In genomic region chr7:17247357-17247756, GRCh38 we compare ENCODE assay signal across 32 cellular contexts.
"Had no signal": no experiment of that assay in that cellular context is flagged by ENCODE, and none has a peak within 500 bp of the region (broad histone marks: within the 10 kb centered on the region; RNA-seq: fewer than 3 reads in every experiment).

No MANE protein-coding gene starts in this region.

- DNase-seq: kidney glomerular epithelial cell; left colon; left lung; lower lobe of right lung; mammary epithelial cell; mesenchymal stem cell; naive B cell; natural killer cell; nephron progenitor cell; occipital lobe; psoas muscle; sigmoid colon; small intestine; spleen; stimulated activated CD4-positive, alpha-beta T cell treated with anti-CD3 and anti-CD28 coated beads, Interleukin-1b, Interleukin-23, amount 100 ng/mL, for 48 hours; stimulated activated CD4-positive, alpha-beta T cell treated with anti-CD3 and anti-CD28 coated beads, Interleukin-2, amount 100 ng/mL, for 48 hours; stimulated activated CD4-positive, alpha-beta T cell treated with anti-CD3 and anti-CD28 coated beads, Interleukin-4, amount 100 ng/mL, for 4 hours; stimulated activated CD8-positive, alpha-beta memory T cell treated with anti-CD3 and anti-CD28 coated beads, Interleukin-4, amount 100 ng/mL, for 48 hours; stimulated activated naive CD4-positive, alpha-beta T cell treated with Interleukin-2 at 50 U/mL for 16 hours; stimulated activated naive CD8-positive, alpha-beta T cell treated with anti-CD3 and anti-CD28 coated beads, Interleukin-15, amount 100 ng/mL, for 72 hours; substantia nigra; thyroid gland; transverse colon; upper lobe of left lung had no signal

- H3K4me1 ChIP-seq: heart left ventricle, left lung, lower lobe of right lung, neural progenitor cell, parathyroid adenoma, psoas muscle, sigmoid colon, spleen, thyroid gland, transverse colon, upper lobe of left lung, vagina had no signal

- H3K36me3 ChIP-seq: heart left ventricle, left lung, lower lobe of right lung, neural progenitor cell, neutrophil, sigmoid colon, spleen, thyroid gland, transverse colon, upper lobe of left lung, vagina had no signal

- H3K9me3 ChIP-seq: left lung, lower lobe of right lung, neutrophil, psoas muscle, sigmoid colon, thyroid gland, transverse colon, upper lobe of left lung, vagina had no signal

- H3K79me2 ChIP-seq: hepatocyte, parathyroid adenoma had no signal

- ATAC-seq: left colon; left lung; lower lobe of right lung; natural killer cell; psoas muscle; stimulated activated memory B cell treated with anti-CD40 and anti-IgM and Interleukin-4, amounts not matched to agents 10 μg/mL and 1 μg/mL and 100 μg/mL, for 72 hours; stimulated activated naive CD8-positive, alpha-beta T cell treated with anti-CD3 and anti-CD28 coated beads, Interleukin-15, amount 100 ng/mL, for 72 hours had no signal

- H3K27me3 ChIP-seq: heart left ventricle, hepatocyte, left lung, neural progenitor cell, neutrophil, sigmoid colon, spleen, thyroid gland, transverse colon, upper lobe of left lung, vagina had no signal

- H3K9ac ChIP-seq: neural progenitor cell, parathyroid adenoma had no signal

- H3K4me3 ChIP-seq: heart left ventricle, hepatocyte, left lung, lower lobe of right lung, neural progenitor cell, psoas muscle, sigmoid colon, spleen, thyroid gland, transverse colon, upper lobe of left lung, vagina had no signal

- H3K27ac ChIP-seq: heart left ventricle, hepatocyte, left lung, lower lobe of right lung, neural progenitor cell, neutrophil, parathyroid adenoma, psoas muscle, sigmoid colon, spleen, thyroid gland, transverse colon, upper lobe of left lung, vagina had no signal

- FAIRE-seq: keratinocyte, small intestine had no signal

- H3K4me2 ChIP-seq: hepatocyte, neural progenitor cell had no signal
